Comparison of ENCODE assay signal across 20 cellular contexts in the genomic region with DNA sequence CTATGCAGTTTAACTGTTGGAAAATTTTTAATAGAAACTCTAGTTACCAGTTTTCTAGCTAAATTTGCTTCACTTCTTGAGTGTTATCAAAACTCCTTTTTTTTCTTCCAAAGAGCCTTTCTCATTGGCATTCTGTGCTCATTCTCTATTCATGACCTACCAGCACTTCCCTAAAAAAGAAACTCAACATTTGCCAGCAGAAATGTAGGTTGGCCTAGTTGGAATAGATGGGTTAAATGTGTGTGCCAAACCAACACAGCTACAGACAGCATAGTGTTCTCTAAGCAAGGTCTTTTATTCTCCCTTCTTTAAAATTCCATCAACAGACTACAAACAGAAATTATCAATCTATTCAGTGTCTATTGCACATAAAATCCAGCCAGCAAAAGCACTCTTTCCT.
"Had no signal": no experiment of that assay in that cellular context is flagged by ENCODE, and none has a peak within 500 bp of the region (broad histone marks: within the 10 kb centered on the region; RNA-seq: fewer than 3 reads in every experiment).

No MANE protein-coding gene starts in this region.

- H3K27me3 Mint-ChIP-seq: effector memory CD8-positive, alpha-beta T cell; progenitor cell of endocrine pancreas; stimulated activated naive CD8-positive, alpha-beta T cell treated with anti-CD3 and anti-CD28 coated beads, Interleukin-15, amount 100 ng/mL, for 72 hours; type B pancreatic cell had no signal

- DNase-seq: central memory CD4-positive, alpha-beta T cell; cortex of kidney; effector memory CD8-positive, alpha-beta T cell; kidney; left cardiac atrium; left lung; mesendoderm; natural killer cell; occipital lobe; pancreas; stimulated activated CD4-positive, alpha-beta T cell treated with anti-CD3 and anti-CD28 coated beads, Interleukin-12 subunit alpha, Interleukin-12 subunit beta, amount 100 ng/mL, for 4 hours; stimulated activated CD4-positive, alpha-beta T cell treated with anti-CD3 and anti-CD28 coated beads, Interleukin-1b, Interleukin-23, amount 100 ng/mL, for 48 hours; stimulated activated CD4-positive, alpha-beta T cell treated with anti-CD3 and anti-CD28 coated beads, Interleukin-4, amount 100 ng/mL, for 1 hour; stimulated activated CD8-positive, alpha-beta memory T cell treated with anti-CD3 and anti-CD28 coated beads, Interleukin-4, amount 100 ng/mL, for 48 hours; stimulated activated naive CD4-positive, alpha-beta T cell; stimulated activated naive CD8-positive, alpha-beta T cell treated with anti-CD3 and anti-CD28 coated beads, Interleukin-15, amount 100 ng/mL, for 72 hours; thyroid gland had no signal

- H3K4me1 Mint-ChIP-seq: natural killer cell; stimulated activated naive CD8-positive, alpha-beta T cell treated with anti-CD3 and anti-CD28 coated beads, Interleukin-15, amount 100 ng/mL, for 72 hours had no signal

- H3K4me3 Mint-ChIP-seq: effector memory CD8-positive, alpha-beta T cell; natural killer cell; stimulated activated naive CD8-positive, alpha-beta T cell treated with anti-CD3 and anti-CD28 coated beads, Interleukin-15, amount 100 ng/mL, for 72 hours; type B pancreatic cell had no signal

- H3K27ac Mint-ChIP-seq: effector memory CD8-positive, alpha-beta T cell; natural killer cell; progenitor cell of endocrine pancreas; stimulated activated naive CD8-positive, alpha-beta T cell treated with anti-CD3 and anti-CD28 coated beads, Interleukin-15, amount 100 ng/mL, for 72 hours; type B pancreatic cell had no signal

- ATAC-seq: effector memory CD8-positive, alpha-beta T cell; left cardiac atrium; left lung; natural killer cell; pancreas; sciatic nerve; stimulated activated naive CD8-positive, alpha-beta T cell treated with anti-CD3 and anti-CD28 coated beads, Interleukin-15, amount 100 ng/mL, for 72 hours had no signal

- H3K36me3 Mint-ChIP-seq: natural killer cell, type B pancreatic cell had no signal

- H3K9me3 Mint-ChIP-seq: effector memory CD8-positive, alpha-beta T cell; stimulated activated naive CD8-positive, alpha-beta T cell treated with anti-CD3 and anti-CD28 coated beads, Interleukin-15, amount 100 ng/mL, for 72 hours; type B pancreatic cell had no signal
